ENCODE assay signal across 38 cellular contexts in genomic region chr16:66916518-66916917, GRCh38. TPM values are rescaled to one million over a fixed set of nuclear protein-coding genes. Genes with fewer than 3 reads are reported as not detected.
"Had no signal": no experiment of that assay in that cellular context is flagged by ENCODE, and none has a peak within 500 bp of the region (broad histone marks: within the 10 kb centered on the region; RNA-seq: fewer than 3 reads in every experiment).

No MANE protein-coding gene starts in this region.

- H3K9ac ChIP-seq: KMS-11 had no signal

- H3K36me3 ChIP-seq: MG63 had no signal

- DNase-seq: Karpas-422, Kasumi-1, MG63, MM.1S, MV-4-11, NCI-H1048, NCI-H1092, NCI-H1092 treated with DMSO at 0.1 percent for 48 hours, NCI-H1105, NCI-H1105 treated with DMSO at 0.1 percent for 48 hours, NCI-H1417, NCI-H1417 treated with DMSO at 0.1 percent for 48 hours, NCI-H1436, NCI-H1436 treated with DMSO at 0.1 percent for 48 hours, NCI-H146, NCI-H1694, NCI-H1694 treated with DMSO at 0.1 percent for 48 hours, NCI-H187, NCI-H187 treated with DMSO at 0.1 percent for 48 hours, NCI-H1930, NCI-H2029, NCI-H2029 treated with DMSO at 0.1 percent for 48 hours, NCI-H2081, NCI-H2081 treated with DMSO at 0.1 percent for 48 hours, NCI-H2107, NCI-H2171, NCI-H2171 treated with DMSO at 0.1 percent for 48 hours, NCI-H2227 treated with DMSO at 0.1 percent for 48 hours, NCI-H226, NCI-H345, NCI-H446, NCI-H446 treated with DMSO at 0.1 percent for 48 hours, NCI-H510A had no signal

- H3K27me3 ChIP-seq: MG63 had no signal

- H3K9me3 ChIP-seq: MG63 had no signal

- H3K27ac ChIP-seq: KMS-11 had no signal

- H3K4me2 ChIP-seq: KMS-11 had no signal

- H3K4me3 ChIP-seq: MG63 had no signal

RNA-seq across cellular contexts. Expression of gene CDH16, which starts 2.2 kb away (rescaled TPM):
- total RNA-seq: LHCN-M2, M059J, MCF 10A, NCI-H460 had no signal

RNA-seq across cellular contexts. Expression of gene RRAD, which starts 8.8 kb away (rescaled TPM):
- total RNA-seq: MCF 10A had no signal
